In the genomic region with DNA sequence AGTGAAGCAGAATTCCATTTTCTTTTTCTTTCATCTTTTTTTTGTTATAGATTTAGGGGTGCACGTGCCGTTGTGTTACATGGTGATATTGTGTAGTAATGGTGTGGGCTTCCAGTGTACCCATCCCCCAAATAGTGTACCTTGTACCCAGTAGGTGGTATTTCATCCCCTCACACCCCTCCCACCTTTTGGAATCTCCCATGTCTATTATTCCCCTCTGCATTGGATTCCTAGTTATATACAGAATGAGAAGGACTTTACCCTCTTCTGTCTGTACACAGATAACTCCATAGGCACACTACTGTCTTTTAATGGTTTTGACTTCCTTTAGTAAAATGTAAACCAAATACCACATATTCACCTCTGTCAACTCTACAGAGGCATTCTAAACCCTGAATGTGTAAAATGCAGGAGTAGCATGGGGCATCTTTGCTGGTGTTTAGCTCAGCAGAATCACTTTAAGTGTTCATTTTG, we compare ENCODE assay signal across 24 cellular contexts. TPM values are rescaled to one million over a fixed set of nuclear protein-coding genes. Genes with fewer than 3 reads are reported as not detected.
DNase-seq lines count a peak whose midpoint lies in the region; ATAC-seq, FAIRE-seq and TF ChIP-seq lines count a peak whose summit lies in the region.
"Had no signal": no experiment of that assay in that cellular context is flagged by ENCODE, and none has a peak within 500 bp of the region (broad histone marks: within the 10 kb centered on the region; RNA-seq: fewer than 3 reads in every experiment).

No MANE protein-coding gene starts in this region.

- H3K27ac ChIP-seq in heart left ventricle (peak overlapping the region; percentile 3 to 82 (median 76)), IMR-90 (ENCODE audit: insufficient read depth, low read length) (no peak overlapping the region), H1 (ENCODE audit: low read depth, low read length) (no peak overlapping the region), gastrocnemius medialis (peak overlapping the region; percentile 79 to 90 (median 82))
- H3K27ac ChIP-seq: GM23248 had no signal

- peaks cover 2% of the 10 kb centered on the region; the same call in 1 of the 2 replicates for H3K23me2 ChIP-seq in H1 (ENCODE audit: low read depth, low read length)

- in situ Hi-C loops in IMR-90 (cut with MboI; ENCODE audit: low sequenced_read_pairs), result no loop called here
- in situ Hi-C loops in gastrocnemius medialis (cut with MboI; ENCODE audit: low sequenced_read_pairs in 4 of 4), result no loop called here

- H3K23ac ChIP-seq in IMR-90 (ENCODE audit: low read depth, low read length) (no peak overlapping the region), H1 (ENCODE audit: insufficient read length) (no peak overlapping the region)

- H2BK12ac ChIP-seq in H1 (ENCODE audit: low read depth, low read length), result no peak overlapping the region

- H2BK5ac ChIP-seq in IMR-90 (ENCODE audit: low read depth, low read length, poor library complexity, severe bottlenecking), result no peak overlapping the region
- no peak overlapping the region for H2BK5ac ChIP-seq in H1 (ENCODE audit: low read depth, low read length)

- H2BK20ac ChIP-seq in IMR-90 (ENCODE audit: low read depth, low read length) (no peak overlapping the region), H1 (ENCODE audit: low read length) (no peak overlapping the region)

- intact Hi-C loops in heart left ventricle (cut with DNase I) (no loop called here), left ventricle myocardium superior (cut with micrococcal nuclease) (no loop called here), IMR-90 (cut with micrococcal nuclease) (no loop called here), gastrocnemius medialis (cut with DNase I; ENCODE audit: low total_unique reads) (no loop called here)

- no peak overlapping the region for H3K18ac ChIP-seq in IMR-90 (ENCODE audit: low read depth, low read length)
- no peak overlapping the region for H3K18ac ChIP-seq in H1 (ENCODE audit: extremely low read depth, low read length)

- TF ChIP-seq POLR2A in heart left ventricle (IDR thresholded peaks at IDR 0.05), result no peak
- TF ChIP-seq POLR2A in IMR-90 (IDR thresholded peaks at IDR 0.05; ENCODE audit: low read depth, low read length), result no peak
- no peak for TF ChIP-seq POLR2A in H1 (IDR thresholded peaks at IDR 0.05; ENCODE audit: control extremely low read depth in 1 of 2, low read depth in 2 of 2, low read length in 2 of 2)
- no peak for TF ChIP-seq POLR2A in gastrocnemius medialis (IDR thresholded peaks at IDR 0.05)

- H3K4me2 ChIP-seq in IMR-90 (ENCODE audit: low read depth, low read length) (no peak overlapping the region), H1 (ENCODE audit: insufficient read depth in 1 of 2, low read depth in 2 of 2, low read length in 2 of 2) (no peak overlapping the region)

- no peaks in the 10 kb centered on the region for H3K9me3 ChIP-seq in heart left ventricle
- H3K9me3 ChIP-seq in IMR-90 (ENCODE audit: control insufficient read depth, insufficient read depth, low read length), result no peaks in the 10 kb centered on the region
- no peaks in the 10 kb centered on the region for H3K9me3 ChIP-seq in H1 (ENCODE audit: insufficient read depth in 2 of 2, low read depth in 1 of 2, low read length in 1 of 2)
- no peaks in the 10 kb centered on the region for H3K9me3 ChIP-seq in gastrocnemius medialis
- H3K9me3 ChIP-seq: BE2C had no signal

- CTCF ChIA-PET in IMR-90 (lab: Yijun Ruan, JAX), result no interaction called here
- CTCF ChIA-PET in H1 (lab: Charles Lee; ENCODE audit: partially characterized antibody), result interaction anchor here (1.0 kb wide), 1 partner anchor 355 kb away, joined by 3 read pairs; no protein-coding TSS in a partner anchor

- H4K5ac ChIP-seq in IMR-90 (ENCODE audit: low read depth, low read length), result no peak overlapping the region
- H4K5ac ChIP-seq in H1 (ENCODE audit: insufficient read length, low read depth, low read length), result no peak overlapping the region

- H3K4ac ChIP-seq in IMR-90 (ENCODE audit: low read depth, low read length) (no peak overlapping the region), H1 (replicated peaks; ENCODE audit: insufficient read length, low read depth, low read length) (no peak overlapping the region)

- dilution Hi-C loops in IMR-90 (cut with HindIII; ENCODE audit: low sequenced_read_pairs, unreplicated experiment), result no loop called here

- peaks cover 11% of the 10 kb centered on the region; the same call in 1 of the 2 replicates for H3K9me1 ChIP-seq in IMR-90 (ENCODE audit: insufficient read depth, low read length)

- no peak overlapping the region for H2AK5ac ChIP-seq in IMR-90 (ENCODE audit: low read depth, low read length)
- no peak overlapping the region for H2AK5ac ChIP-seq in H1 (ENCODE audit: low read depth, low read length)

- H2BK15ac ChIP-seq in IMR-90 (ENCODE audit: low read depth, low read length) (no peak overlapping the region), H1 (ENCODE audit: low read length) (no peak overlapping the region)

- H3K27me3 ChIP-seq in heart left ventricle (no peaks in the 10 kb centered on the region), IMR-90 (ENCODE audit: control insufficient read depth, insufficient read depth, low read length) (no peaks in the 10 kb centered on the region), H1 (replicated peaks in 1 of 4; ENCODE audit: control insufficient read depth in 3 of 4, extremely low read depth in 1 of 4, insufficient read depth in 3 of 4, low read length in 3 of 4) (no peaks in the 10 kb centered on the region), gastrocnemius medialis (no peaks in the 10 kb centered on the region)
- H3K27me3 ChIP-seq: BE2C had no signal

- H3K9ac ChIP-seq in IMR-90 (ENCODE audit: low read depth, low read length) (no peak overlapping the region), H1 (replicated peaks in 1 of 4; ENCODE audit: extremely low read depth in 1 of 4, low read depth in 3 of 4, low read length in 3 of 4) (no peak overlapping the region)
- H3K9ac ChIP-seq: GM23248 had no signal

- WGBS in heart left ventricle, 4 donors, result 90 to 98% (median 93%) methylated on average over 2 of the region's 2 CpGs
- no CpG with 5 or more reads among the region's 2 CpGs for WGBS in IMR-90 (ENCODE audit: extremely low coverage in 2 of 2, insufficient read length in 1 of 2), 2 experiments
- 93% methylated on average over 2 of the region's 2 CpGs; no CpG with 5 or more reads in 1 of the 2 experiments for WGBS in H1 (ENCODE audit: extremely low coverage in 1 of 2, insufficient coverage in 1 of 2, insufficient read length in 1 of 2, insufficient replicate concordance in 2 of 2, low coverage in 1 of 2, low lambda C conversion rate in 2 of 2, missing lambda C conversion rate in 1 of 2), 2 experiments

- H3K14ac ChIP-seq in IMR-90 (replicated peaks; ENCODE audit: low read depth, low read length) (no peak overlapping the region), H1 (ENCODE audit: insufficient read length) (no peak overlapping the region)

- no TSS peak for BruUV-seq in IMR-90 (replicated peaks; lab: Mats Ljungman, UMichigan)

- no peak overlapping the region for H2BK120ac ChIP-seq in IMR-90 (ENCODE audit: low read depth, low read length)
- no peak overlapping the region for H2BK120ac ChIP-seq in H1 (replicated peaks; ENCODE audit: low read depth, low read length)

- H3K36me3 ChIP-seq in heart left ventricle (no peaks in the 10 kb centered on the region), IMR-90 (ENCODE audit: control insufficient read depth, insufficient read depth, low read length) (no peaks in the 10 kb centered on the region), H1 (ENCODE audit: control insufficient read depth in 2 of 4, insufficient read depth in 4 of 4, low read length in 3 of 4) (no peaks in the 10 kb centered on the region), gastrocnemius medialis (no peaks in the 10 kb centered on the region)
- H3K36me3 ChIP-seq: BE2C had no signal

- TF ChIP-seq CTCF in heart left ventricle (IDR thresholded peaks at IDR 0.05) (no peak), IMR-90 (conservative IDR thresholded peaks at IDR 0.05; ENCODE audit: low read depth, low read length) (no peak), H1 (IDR thresholded peaks at IDR 0.05; ENCODE audit: control extremely low read depth in 1 of 3, insufficient read depth in 1 of 3, low read depth in 1 of 3, low read length in 3 of 3) (no peak), gastrocnemius medialis (IDR thresholded peaks at IDR 0.05 in 4 of 5, conservative IDR thresholded peaks at IDR 0.05 in 1 of 5) (no peak)

- H2AK9ac ChIP-seq in IMR-90 (replicated peaks; ENCODE audit: low read depth, low read length, poor library complexity), result no peak overlapping the region

- H3K79me1 ChIP-seq in IMR-90 (ENCODE audit: low read depth in 1 of 2, low read length in 2 of 2) (peaks cover 3 to 18% of the 10 kb centered on the region in 2 experiments; a peak in 3 of 4 replicates), H1 (ENCODE audit: low read depth, low read length) (no peaks in the 10 kb centered on the region)

- no peak for TF ChIP-seq EP300 in H1 (IDR thresholded peaks at IDR 0.05; ENCODE audit: borderline replicate concordance in 1 of 2, low read depth in 2 of 2, low read length in 2 of 2)

- H3K4me1 ChIP-seq in heart left ventricle (peaks cover 0 to 49% (median 22%) of the 10 kb centered on the region in 12 donors), IMR-90 (ENCODE audit: control insufficient read depth, insufficient read depth, low read length) (peaks cover 8% of the 10 kb centered on the region), H1 (replicated peaks in 1 of 4; ENCODE audit: control insufficient read depth in 3 of 4, insufficient read depth in 4 of 4, low read length in 3 of 4) (peaks cover 0 to 13% (median 2%) of the 10 kb centered on the region in 4 experiments; a peak in 3 of 7 replicates), gastrocnemius medialis (peaks cover 53 to 55% of the 10 kb centered on the region in 2 donors)

- H3K4me3 ChIP-seq in heart left ventricle (no peak overlapping the region), IMR-90 (ENCODE audit: insufficient read depth, low read depth, low read length) (no peak overlapping the region), H1 (ENCODE audit: extremely low read depth in 1 of 4, insufficient read depth in 2 of 4, low read depth in 3 of 4, low read length in 4 of 4) (no peak overlapping the region), gastrocnemius medialis (no peak overlapping the region)
- H3K4me3 ChIP-seq: GM23248 had no signal

- H4K91ac ChIP-seq in IMR-90 (ENCODE audit: insufficient read depth, low read depth, low read length), result no peak overlapping the region
- H4K91ac ChIP-seq in H1 (replicated peaks; ENCODE audit: insufficient read length, low read length), result no peak overlapping the region

- H3K79me2 ChIP-seq in H1 (ENCODE audit: control insufficient read depth in 1 of 2, insufficient read depth in 2 of 2, low read length in 2 of 2), result no peaks in the 10 kb centered on the region

- no peak for TF ChIP-seq RAD21 in IMR-90 (IDR thresholded peaks at IDR 0.05; ENCODE audit: low read length)
- no peak for TF ChIP-seq RAD21 in H1 (IDR thresholded peaks at IDR 0.05 in 1 of 2, conservative IDR thresholded peaks at IDR 0.05 in 1 of 2; ENCODE audit: low read depth in 2 of 2, low read length in 2 of 2)

- H3K56ac ChIP-seq in IMR-90 (ENCODE audit: extremely low read depth, insufficient read depth, low read length), result no peak overlapping the region
- H3K56ac ChIP-seq in H1 (replicated peaks; ENCODE audit: insufficient read length, low read depth, low read length), result no peak overlapping the region

- no peak overlapping the region for H4K8ac ChIP-seq in IMR-90 (ENCODE audit: low read depth in 2 of 2, low read length in 2 of 2)
- no peak overlapping the region for H4K8ac ChIP-seq in H1 (ENCODE audit: extremely low read depth, insufficient read depth, low read length)

- DNase-seq in heart left ventricle (no peak), left ventricle myocardium superior (no peak), IMR-90 (no peak), H1 (ENCODE audit: low read depth in 1 of 2, low spot score in 2 of 2) (no peak), gastrocnemius medialis (no peak), NCI-H1694 treated with DMSO at 0.1 percent for 48 hours (lab: John Stamatoyannopoulos, UW) (no peak)
- DNase-seq: BE2C; CD4-positive, CD25-positive, alpha-beta regulatory T cell; COR-L47; GDM1; GM23248; NCI-H1048; NCI-H1436; NCI-H2081 treated with DMSO at 0.1 percent for 48 hours; NCI-H446 treated with DMSO at 0.1 percent for 48 hours; NCI-H774; PC-3; RPMI8226; SIG-M5 had no signal

- H2AFZ ChIP-seq in IMR-90 (replicated peaks; ENCODE audit: low read length, poor library complexity), result no peak overlapping the region
- no peak overlapping the region for H2AFZ ChIP-seq in H1 (ENCODE audit: low read length)
- H2AFZ ChIP-seq: GM23248 had no signal

- ATAC-seq in heart left ventricle (peak in 1 of 4 donors; percentile 6), left ventricle myocardium superior (no peak), IMR-90 (ENCODE audit: low read depth) (peak; percentile 42; the same call in 1 of the 2 replicates), gastrocnemius medialis (no peak), GM19452 (IDR thresholded peaks at IDR 0.05; ENCODE audit: unreplicated experiment) (no peak), GM18498 (IDR thresholded peaks at IDR 0.05; ENCODE audit: unreplicated experiment) (no peak)
- ATAC-seq: HCT116, PC-3 had no signal

- no peaks in the 10 kb centered on the region; the same call in 1 of the 2 replicates for H4K20me1 ChIP-seq in IMR-90 (ENCODE audit: insufficient read depth, low read length)
- no peaks in the 10 kb centered on the region for H4K20me1 ChIP-seq in H1 (replicated peaks in 1 of 2; ENCODE audit: control insufficient read depth in 1 of 2, insufficient read depth in 2 of 2, low read length in 2 of 2)

- POLR2A ChIA-PET in IMR-90 (lab: Charles Lee; ENCODE audit: unreplicated experiment), result no interaction called here
- POLR2A ChIA-PET in H1 (lab: Charles Lee; ENCODE audit: partially characterized antibody), result no interaction called here

- FAIRE-seq in H1 (lab: Jason Lieb, UNC), result peak; percentile 39
- FAIRE-seq: A204.1, GM19239 had no signal

RNA-seq across cellular contexts. Expression of a gene that starts 28.0 kb away (rescaled TPM):
- total RNA-seq in heart left ventricle (100 to 1,000 TPM; 108 to 237 (median 168) TPM), left ventricle myocardium superior (153 TPM), IMR-90 (2012; rRNA removed) (3.0 and 4.2 TPM in 2 replicates), gastrocnemius medialis (10 to 100 TPM; 10.1 to 48.3 (median 21.4) TPM)
- polyA plus RNA-seq in heart left ventricle (10 to 100 TPM; 21.6 to 43.7 TPM), IMR-90 (2012; rRNA removed) (3.0 and 4.8 TPM in 2 replicates), H1 (2011; rRNA removed) (4.0 and 4.3 TPM in 2 replicates)
- polyA plus RNA-seq in IMR-90 (2012; cell fraction: cytosol; rRNA removed), result 3.6 and 4.1 TPM in 2 replicates
- 5.4 and 11.0 TPM in 2 replicates for polyA plus RNA-seq in IMR-90 (2012; cell fraction: nucleus; rRNA removed; ENCODE audit: low replicate concordance)
- total RNA-seq in H1 (2021; fragmentation: NEBNext Ultra II Directional; extraction: Animal tissue kit (Norgen Biotek cat#: 25700)), result 7.9 and 9.2 TPM in 2 replicates
- polyA plus RNA-seq in H1 (2011; cell fraction: cytosol; rRNA removed), result 5.9 TPM
- 10.7 TPM for polyA plus RNA-seq in H1 (2011; cell fraction: nucleus; rRNA removed)
- polyA plus RNA-seq in H1 (2012, experiment 1 of 2), result 7.1 to 10.1 TPM (median 7.9 TPM) in 4 replicates
- 0.20 TPM for polyA plus RNA-seq in H1 (2012, experiment 2 of 2)
- polyA plus RNA-seq in H1 (2013, experiment 1 of 2), result 1.7 TPM
- polyA plus RNA-seq in H1 (2013, experiment 2 of 2), result 1.7 TPM
- polyA minus RNA-seq in H1 (2011; rRNA and poly(A)+ RNA removed), result 14.0 and 18.8 TPM in 2 replicates
- polyA minus RNA-seq in H1 (2011; cell fraction: cytosol; rRNA and poly(A)+ RNA removed), result 10.7 TPM
- polyA minus RNA-seq in H1 (2011; cell fraction: nucleus; rRNA and poly(A)+ RNA removed), result 29.4 TPM

Comparison
In these comparisons a context has a peak if more than half of its experiments do, and no peak if none do; other contexts are left out.
1. H3K27ac ChIP-seq: peak in heart left ventricle (12 of 12) and gastrocnemius medialis (4 of 4); none in IMR-90 (single experiment) and H1 (single experiment).